ENCODE assay signal across 32 cellular contexts in the genomic region with DNA sequence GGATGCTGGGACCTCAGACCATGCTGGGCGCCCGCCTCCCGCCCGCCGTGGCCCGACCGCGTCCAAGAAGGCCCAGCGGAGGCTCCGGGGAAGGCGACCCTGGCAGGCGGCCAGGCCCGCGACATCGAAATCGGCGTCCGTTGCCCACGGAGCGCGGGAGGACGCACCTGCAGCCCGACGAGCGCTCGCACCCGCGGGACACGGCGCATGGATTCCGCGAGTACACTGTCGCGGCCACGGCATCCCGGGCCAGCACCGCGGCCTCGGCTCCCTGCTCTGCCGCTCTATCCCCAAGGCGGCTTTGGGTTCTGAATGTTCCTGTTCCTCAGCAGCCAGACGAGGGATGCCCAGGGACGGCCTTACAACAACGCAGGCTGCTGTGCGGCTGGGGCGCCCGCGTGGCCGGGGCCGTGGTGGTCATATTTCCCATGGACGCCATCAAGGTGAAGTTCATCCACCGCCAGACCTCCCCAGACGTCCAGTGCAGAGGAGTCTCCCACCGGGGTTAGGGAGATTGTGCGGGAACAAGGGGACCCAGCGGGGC.
"Had no signal": no experiment of that assay in that cellular context is flagged by ENCODE, and none has a peak within 500 bp of the region (broad histone marks: within the 10 kb centered on the region; RNA-seq: fewer than 3 reads in every experiment).

No MANE protein-coding gene starts in this region.

- H3K27me3 ChIP-seq: adrenal gland, ascending aorta, body of pancreas, brain microvascular endothelial cell, breast epithelium, cardiac muscle cell had no signal

- DNase-seq: activated effector memory CD4-positive, alpha-beta T cell treated with anti-CD3 and anti-CD28 coated beads, Interleukin-2, amount 50 U/mL, for 16 hours; activated effector memory CD4-positive, alpha-beta T cell treated with Interleukin-2 at 50 U/mL for 16 hours; activated gamma-delta T cell; activated gamma-delta T cell treated with Interleukin-2 at 50 U/mL for 16 hours; activated naive CD4-positive, alpha-beta T cell; activated naive CD4-positive, alpha-beta T cell treated with anti-CD3 and anti-CD28 coated beads for 36 hours; activated naive CD4-positive, alpha-beta T cell treated with anti-CD3 and anti-CD28 coated beads, Interleukin-2, amount 10 ng/mL, durations not matched to agents 7 days and 5 days; activated naive CD4-positive, alpha-beta T cell treated with anti-CD3 and anti-CD28 coated beads, Interleukin-2, amount 50 U/mL, for 16 hours; activated naive CD4-positive, alpha-beta T cell treated with Interleukin-2 at 50 U/mL for 16 hours; activated naive CD8-positive, alpha-beta T cell treated with anti-CD3 and anti-CD28 coated beads for 36 hours; activated naive CD8-positive, alpha-beta T cell treated with anti-CD3 and anti-CD28 coated beads, Interleukin-2, amount 10 ng/mL, durations not matched to agents 7 days and 5 days; activated naive CD8-positive, alpha-beta T cell treated with anti-CD3 and anti-CD28 coated beads, Interleukin-2, amount 50 U/mL, for 24 hours; activated T-cell treated with anti-CD3 and anti-CD28 coated beads, Interleukin-2, amount 50 U/mL, for 1 hour; activated T-cell treated with anti-CD3 and anti-CD28 coated beads, Interleukin-2, amount 50 U/mL, for 24 hours; activated T-cell treated with anti-CD3 and anti-CD28 coated beads, Interleukin-2, amount 50 U/mL, for 4 hours; activated T-cell treated with anti-CD3 and anti-CD28 coated beads, Interleukin-2, amount 50 U/mL, for 48 hours; activated T-cell treated with anti-CD3 and anti-CD28 coated beads, Interleukin-2, amount 50 U/mL, for 72 hours; adrenal gland; amniotic stem cell; amygdala; anterior cingulate cortex; aorta; body of pancreas; brain microvascular endothelial cell; caudate nucleus; central memory CD4-positive, alpha-beta T cell; cerebellar nuclear complex had no signal

- ATAC-seq: activated naive CD4-positive, alpha-beta T cell treated with anti-CD3 and anti-CD28 coated beads, Interleukin-2, amount 50 U/mL, for 72 hours; activated naive CD8-positive, alpha-beta T cell treated with anti-CD3 and anti-CD28 coated beads, Interleukin-2, amount 50 U/mL, for 24 hours; activated T-cell treated with anti-CD3 and anti-CD28 coated beads, Interleukin-2, amount 50 U/mL, for 4 hours; activated T-cell treated with anti-CD3 and anti-CD28 coated beads, Interleukin-2, amount 50 U/mL, for 72 hours; activated T-helper 17 cell treated with anti-CD3 and anti-CD28 coated beads, Interleukin-2, amount 50 U/mL, for 72 hours; body of pancreas had no signal

- H3K27ac ChIP-seq: adrenal gland, ascending aorta, body of pancreas, brain microvascular endothelial cell, breast epithelium, cardiac muscle cell had no signal

- H3K4me3 ChIP-seq: adrenal gland, ascending aorta, body of pancreas, breast epithelium, cardiac muscle cell had no signal

- H3K9me3 ChIP-seq: adrenal gland, body of pancreas had no signal

- H3K4me1 ChIP-seq: ascending aorta, breast epithelium had no signal

- H3K36me3 ChIP-seq: adrenal gland, ascending aorta, brain microvascular endothelial cell, breast epithelium, cardiac muscle cell had no signal
